In the genomic region with DNA sequence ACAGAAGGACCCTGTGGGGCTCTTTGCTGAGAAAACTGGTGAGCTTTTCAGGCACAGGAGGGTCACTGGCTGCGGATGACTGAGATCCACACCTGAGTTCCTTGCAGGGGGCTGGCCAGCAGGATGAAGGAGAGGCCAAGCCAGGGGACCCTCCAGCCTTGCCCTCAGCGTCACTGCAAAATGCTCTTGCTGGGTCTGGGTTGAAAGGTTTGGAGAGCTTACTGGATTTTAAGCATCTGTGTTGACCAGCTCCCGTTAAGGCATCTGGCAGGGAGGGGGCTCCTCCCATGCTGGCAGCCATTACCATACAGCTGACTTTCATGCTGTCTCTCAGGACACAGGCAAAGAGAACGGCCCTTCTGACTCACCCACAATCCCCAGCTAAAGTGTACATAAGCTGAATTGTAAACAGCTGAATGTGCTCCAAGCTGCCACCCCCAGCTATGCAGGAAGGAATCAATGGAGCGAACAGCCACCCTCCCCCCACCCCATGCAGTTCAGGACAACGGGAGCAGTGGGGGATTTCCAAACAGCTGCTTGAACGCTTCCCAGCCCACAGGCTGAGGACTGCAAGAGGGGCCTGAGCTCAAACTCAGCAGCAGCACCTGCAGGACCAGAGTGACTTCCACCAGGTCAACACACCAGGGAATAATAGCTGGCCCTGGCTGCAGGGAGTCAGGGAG, we compare ENCODE assay signal across 1 cellular context.
TF ChIP-seq lines count a peak whose summit lies in the region.

No MANE protein-coding gene starts in this region.

TF ChIP-seq in HepG2, 621 proteins besides CTCF, POLR2A, EP300 and RAD21 (continued from another document and continues in another):
- TF ChIP-seq MTF1 (CRISPR knock-in tag; IDR thresholded peaks at IDR 0.05) (no peak), ZNF274 (CRISPR knock-in tag; IDR thresholded peaks at IDR 0.05) (peak; percentile 31; the same call in 1 of the 2 replicates), ZKSCAN8 (CRISPR knock-in tag; IDR thresholded peaks at IDR 0.05; ENCODE audit: borderline replicate concordance) (peak; percentile 88; the same call in 1 of the 2 replicates), SRSF4 (IDR thresholded peaks at IDR 0.05; ENCODE audit: low read depth, low read length, poor library complexity, severe bottlenecking) (no peak), ZBTB21 (CRISPR knock-in tag; IDR thresholded peaks at IDR 0.05) (no peak), KAT7 (CRISPR knock-in tag; IDR thresholded peaks at IDR 0.05; ENCODE audit: borderline replicate concordance) (peak; percentile 91), ZNF260 (CRISPR knock-in tag; IDR thresholded peaks at IDR 0.05; ENCODE audit: borderline replicate concordance, low read depth) (no peak), ZNF350 (CRISPR knock-in tag; IDR thresholded peaks at IDR 0.05; ENCODE audit: borderline replicate concordance, low read depth) (peak; percentile 97), SOX5 (CRISPR knock-in tag; IDR thresholded peaks at IDR 0.05; ENCODE audit: borderline replicate concordance) (peak; percentile 93), ZNF841 (CRISPR knock-in tag; IDR thresholded peaks at IDR 0.05; ENCODE audit: borderline replicate concordance) (no peak), ZFY (CRISPR knock-in tag; IDR thresholded peaks at IDR 0.05) (peak; percentile 55), ZNF879 (CRISPR knock-in tag; IDR thresholded peaks at IDR 0.05) (no peak), ZNF615 (CRISPR knock-in tag; IDR thresholded peaks at IDR 0.05; ENCODE audit: borderline replicate concordance) (no peak), ZNF563 (CRISPR knock-in tag; IDR thresholded peaks at IDR 0.05) (0 out of 2 replicates have a peak, but pooled peaks have one; percentile 39), ZNF329 (CRISPR knock-in tag; IDR thresholded peaks at IDR 0.05; ENCODE audit: low read depth) (no peak), ONECUT2 (CRISPR knock-in tag; IDR thresholded peaks at IDR 0.05) (peak; percentile 91), ZNF891 (CRISPR knock-in tag; IDR thresholded peaks at IDR 0.05) (no peak), FOXP1 (IDR thresholded peaks at IDR 0.05) (peak; percentile 82), FOXP1 (CRISPR knock-in tag; IDR thresholded peaks at IDR 0.05) (peak; percentile 98), ZNF101 (CRISPR knock-in tag; IDR thresholded peaks at IDR 0.05; ENCODE audit: borderline replicate concordance, low read depth) (no peak), RFXAP (CRISPR knock-in tag; IDR thresholded peaks at IDR 0.05; ENCODE audit: borderline replicate concordance) (peak; percentile 82), NFE2L2 (IDR thresholded peaks at IDR 0.05; ENCODE audit: low read length) (no peak), HNRNPH1 (optimal IDR thresholded peaks at IDR 0.05; ENCODE audit: low read depth, low read length) (no peak), PAX8 (CRISPR knock-in tag; IDR thresholded peaks at IDR 0.05; ENCODE audit: borderline replicate concordance) (no peak), ZNF331 (CRISPR knock-in tag; IDR thresholded peaks at IDR 0.05) (peak; percentile 94), CCAR2 (optimal IDR thresholded peaks at IDR 0.05; ENCODE audit: low read depth, low read length) (no peak), ZFP36L1 (CRISPR knock-in tag; IDR thresholded peaks at IDR 0.05) (no peak), NR1H2 (CRISPR knock-in tag; IDR thresholded peaks at IDR 0.05; ENCODE audit: borderline replicate concordance, low read depth) (no peak), FOSL2 (CRISPR knock-in tag; IDR thresholded peaks at IDR 0.05) (peak; percentile 98), ZBTB38 (CRISPR knock-in tag; IDR thresholded peaks at IDR 0.05) (peak; percentile 28; the same call in 1 of the 2 replicates), ZFP90 (CRISPR knock-in tag; IDR thresholded peaks at IDR 0.05; ENCODE audit: borderline replicate concordance) (peak; percentile 65; the same call in 1 of the 2 replicates), ZNF569 (CRISPR knock-in tag; IDR thresholded peaks at IDR 0.05; ENCODE audit: borderline replicate concordance) (no peak), ZFYVE20 (CRISPR knock-in tag; IDR thresholded peaks at IDR 0.05; ENCODE audit: borderline replicate concordance, low read depth) (no peak), LCORL (IDR thresholded peaks at IDR 0.05) (no peak), LCORL (CRISPR knock-in tag; IDR thresholded peaks at IDR 0.05) (peak; percentile 98), CBFB (CRISPR knock-in tag; IDR thresholded peaks at IDR 0.05) (peak; percentile 82)
- TF ChIP-seq, protein P1, sequence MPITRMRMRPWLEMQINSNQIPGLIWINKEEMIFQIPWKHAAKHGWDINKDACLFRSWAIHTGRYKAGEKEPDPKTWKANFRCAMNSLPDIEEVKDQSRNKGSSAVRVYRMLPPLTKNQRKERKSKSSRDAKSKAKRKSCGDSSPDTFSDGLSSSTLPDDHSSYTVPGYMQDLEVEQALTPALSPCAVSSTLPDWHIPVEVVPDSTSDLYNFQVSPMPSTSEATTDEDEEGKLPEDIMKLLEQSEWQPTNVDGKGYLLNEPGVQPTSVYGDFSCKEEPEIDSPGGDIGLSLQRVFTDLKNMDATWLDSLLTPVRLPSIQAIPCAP (CRISPR knock-in tag; IDR thresholded peaks at IDR 0.05; ENCODE audit: low read depth) = no peak
- TF ChIP-seq, protein P2, sequence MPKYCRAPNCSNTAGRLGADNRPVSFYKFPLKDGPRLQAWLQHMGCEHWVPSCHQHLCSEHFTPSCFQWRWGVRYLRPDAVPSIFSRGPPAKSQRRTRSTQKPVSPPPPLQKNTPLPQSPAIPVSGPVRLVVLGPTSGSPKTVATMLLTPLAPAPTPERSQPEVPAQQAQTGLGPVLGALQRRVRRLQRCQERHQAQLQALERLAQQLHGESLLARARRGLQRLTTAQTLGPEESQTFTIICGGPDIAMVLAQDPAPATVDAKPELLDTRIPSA (CRISPR knock-in tag; IDR thresholded peaks at IDR 0.05; ENCODE audit: borderline replicate concordance) = no peak
- TF ChIP-seq, protein P3, sequence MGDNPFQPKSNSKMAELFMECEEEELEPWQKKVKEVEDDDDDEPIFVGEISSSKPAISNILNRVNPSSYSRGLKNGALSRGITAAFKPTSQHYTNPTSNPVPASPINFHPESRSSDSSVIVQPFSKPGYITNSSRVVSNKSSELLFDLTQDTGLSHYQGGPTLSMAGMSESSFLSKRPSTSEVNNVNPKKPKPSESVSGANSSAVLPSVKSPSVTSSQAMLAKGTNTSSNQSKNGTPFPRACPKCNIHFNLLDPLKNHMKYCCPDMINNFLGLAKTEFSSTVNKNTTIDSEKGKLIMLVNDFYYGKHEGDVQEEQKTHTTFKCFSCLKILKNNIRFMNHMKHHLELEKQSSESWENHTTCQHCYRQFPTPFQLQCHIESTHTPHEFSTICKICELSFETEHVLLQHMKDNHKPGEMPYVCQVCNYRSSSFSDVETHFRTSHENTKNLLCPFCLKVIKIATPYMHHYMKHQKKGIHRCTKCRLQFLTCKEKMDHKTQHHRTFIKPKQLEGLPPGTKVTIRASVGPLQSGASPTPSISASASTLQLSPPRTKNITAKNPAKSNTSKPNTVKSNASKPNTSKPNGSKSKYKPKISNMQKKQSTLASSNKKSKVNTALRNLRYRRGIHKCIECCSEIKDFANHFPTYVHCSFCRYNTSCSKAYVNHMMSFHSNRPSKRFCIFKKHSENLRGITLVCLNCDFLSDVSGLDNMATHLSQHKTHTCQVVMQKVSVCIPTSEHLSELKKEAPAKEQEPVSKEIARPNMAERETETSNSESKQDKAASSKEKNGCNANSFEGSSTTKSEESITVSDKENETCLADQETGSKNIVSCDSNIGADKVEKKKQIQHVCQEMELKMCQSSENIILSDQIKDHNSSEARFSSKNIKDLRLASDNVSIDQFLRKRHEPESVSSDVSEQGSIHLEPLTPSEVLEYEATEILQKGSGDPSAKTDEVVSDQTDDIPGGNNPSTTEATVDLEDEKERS (CRISPR knock-in tag; IDR thresholded peaks at IDR 0.05) = no peak
- TF ChIP-seq, protein P4, sequence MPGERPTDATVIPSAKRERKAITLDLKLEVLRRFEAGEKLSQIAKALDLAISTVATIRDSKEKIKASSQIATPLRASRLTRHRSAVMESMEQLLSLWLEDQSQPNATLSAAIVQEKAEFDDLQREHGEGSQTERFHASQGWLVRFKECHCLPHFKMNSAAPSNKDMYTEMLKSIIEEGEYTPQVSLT (CRISPR knock-in tag; IDR thresholded peaks at IDR 0.05; ENCODE audit: borderline replicate concordance, low read depth) = no peak
- TF ChIP-seq, protein P5, sequence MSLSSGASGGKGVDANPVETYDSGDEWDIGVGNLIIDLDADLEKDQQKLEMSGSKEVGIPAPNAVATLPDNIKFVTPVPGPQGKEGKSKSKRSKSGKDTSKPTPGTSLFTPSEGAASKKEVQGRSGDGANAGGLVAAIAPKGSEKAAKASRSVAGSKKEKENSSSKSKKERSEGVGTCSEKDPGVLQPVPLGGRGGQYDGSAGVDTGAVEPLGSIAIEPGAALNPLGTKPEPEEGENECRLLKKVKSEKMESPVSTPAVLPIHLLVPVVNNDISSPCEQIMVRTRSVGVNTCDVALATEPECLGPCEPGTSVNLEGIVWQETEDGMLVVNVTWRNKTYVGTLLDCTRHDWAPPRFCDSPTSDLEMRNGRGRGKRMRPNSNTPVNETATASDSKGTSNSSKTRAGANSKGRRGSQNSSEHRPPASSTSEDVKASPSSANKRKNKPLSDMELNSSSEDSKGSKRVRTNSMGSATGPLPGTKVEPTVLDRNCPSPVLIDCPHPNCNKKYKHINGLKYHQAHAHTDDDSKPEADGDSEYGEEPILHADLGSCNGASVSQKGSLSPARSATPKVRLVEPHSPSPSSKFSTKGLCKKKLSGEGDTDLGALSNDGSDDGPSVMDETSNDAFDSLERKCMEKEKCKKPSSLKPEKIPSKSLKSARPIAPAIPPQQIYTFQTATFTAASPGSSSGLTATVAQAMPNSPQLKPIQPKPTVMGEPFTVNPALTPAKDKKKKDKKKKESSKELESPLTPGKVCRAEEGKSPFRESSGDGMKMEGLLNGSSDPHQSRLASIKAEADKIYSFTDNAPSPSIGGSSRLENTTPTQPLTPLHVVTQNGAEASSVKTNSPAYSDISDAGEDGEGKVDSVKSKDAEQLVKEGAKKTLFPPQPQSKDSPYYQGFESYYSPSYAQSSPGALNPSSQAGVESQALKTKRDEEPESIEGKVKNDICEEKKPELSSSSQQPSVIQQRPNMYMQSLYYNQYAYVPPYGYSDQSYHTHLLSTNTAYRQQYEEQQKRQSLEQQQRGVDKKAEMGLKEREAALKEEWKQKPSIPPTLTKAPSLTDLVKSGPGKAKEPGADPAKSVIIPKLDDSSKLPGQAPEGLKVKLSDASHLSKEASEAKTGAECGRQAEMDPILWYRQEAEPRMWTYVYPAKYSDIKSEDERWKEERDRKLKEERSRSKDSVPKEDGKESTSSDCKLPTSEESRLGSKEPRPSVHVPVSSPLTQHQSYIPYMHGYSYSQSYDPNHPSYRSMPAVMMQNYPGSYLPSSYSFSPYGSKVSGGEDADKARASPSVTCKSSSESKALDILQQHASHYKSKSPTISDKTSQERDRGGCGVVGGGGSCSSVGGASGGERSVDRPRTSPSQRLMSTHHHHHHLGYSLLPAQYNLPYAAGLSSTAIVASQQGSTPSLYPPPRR (CRISPR knock-in tag; IDR thresholded peaks at IDR 0.05; ENCODE audit: borderline replicate concordance) = peak; percentile 97
- TF ChIP-seq, protein P6, sequence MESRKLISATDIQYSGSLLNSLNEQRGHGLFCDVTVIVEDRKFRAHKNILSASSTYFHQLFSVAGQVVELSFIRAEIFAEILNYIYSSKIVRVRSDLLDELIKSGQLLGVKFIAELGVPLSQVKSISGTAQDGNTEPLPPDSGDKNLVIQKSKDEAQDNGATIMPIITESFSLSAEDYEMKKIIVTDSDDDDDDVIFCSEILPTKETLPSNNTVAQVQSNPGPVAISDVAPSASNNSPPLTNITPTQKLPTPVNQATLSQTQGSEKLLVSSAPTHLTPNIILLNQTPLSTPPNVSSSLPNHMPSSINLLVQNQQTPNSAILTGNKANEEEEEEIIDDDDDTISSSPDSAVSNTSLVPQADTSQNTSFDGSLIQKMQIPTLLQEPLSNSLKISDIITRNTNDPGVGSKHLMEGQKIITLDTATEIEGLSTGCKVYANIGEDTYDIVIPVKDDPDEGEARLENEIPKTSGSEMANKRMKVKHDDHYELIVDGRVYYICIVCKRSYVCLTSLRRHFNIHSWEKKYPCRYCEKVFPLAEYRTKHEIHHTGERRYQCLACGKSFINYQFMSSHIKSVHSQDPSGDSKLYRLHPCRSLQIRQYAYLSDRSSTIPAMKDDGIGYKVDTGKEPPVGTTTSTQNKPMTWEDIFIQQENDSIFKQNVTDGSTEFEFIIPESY (CRISPR knock-in tag; IDR thresholded peaks at IDR 0.05) = peak; percentile 25; the same call in 1 of the 2 replicates
- TF ChIP-seq, protein P7, sequence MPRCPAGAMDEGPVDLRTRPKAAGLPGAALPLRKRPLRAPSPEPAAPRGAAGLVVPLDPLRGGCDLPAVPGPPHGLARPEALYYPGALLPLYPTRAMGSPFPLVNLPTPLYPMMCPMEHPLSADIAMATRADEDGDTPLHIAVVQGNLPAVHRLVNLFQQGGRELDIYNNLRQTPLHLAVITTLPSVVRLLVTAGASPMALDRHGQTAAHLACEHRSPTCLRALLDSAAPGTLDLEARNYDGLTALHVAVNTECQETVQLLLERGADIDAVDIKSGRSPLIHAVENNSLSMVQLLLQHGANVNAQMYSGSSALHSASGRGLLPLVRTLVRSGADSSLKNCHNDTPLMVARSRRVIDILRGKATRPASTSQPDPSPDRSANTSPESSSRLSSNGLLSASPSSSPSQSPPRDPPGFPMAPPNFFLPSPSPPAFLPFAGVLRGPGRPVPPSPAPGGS (CRISPR knock-in tag; IDR thresholded peaks at IDR 0.05) = no peak
- TF ChIP-seq, protein P8, sequence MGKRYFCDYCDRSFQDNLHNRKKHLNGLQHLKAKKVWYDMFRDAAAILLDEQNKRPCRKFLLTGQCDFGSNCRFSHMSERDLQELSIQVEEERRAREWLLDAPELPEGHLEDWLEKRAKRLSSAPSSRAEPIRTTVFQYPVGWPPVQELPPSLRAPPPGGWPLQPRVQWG (CRISPR knock-in tag; IDR thresholded peaks at IDR 0.05; ENCODE audit: borderline replicate concordance, low read depth) = no peak
- TF ChIP-seq, protein P9, sequence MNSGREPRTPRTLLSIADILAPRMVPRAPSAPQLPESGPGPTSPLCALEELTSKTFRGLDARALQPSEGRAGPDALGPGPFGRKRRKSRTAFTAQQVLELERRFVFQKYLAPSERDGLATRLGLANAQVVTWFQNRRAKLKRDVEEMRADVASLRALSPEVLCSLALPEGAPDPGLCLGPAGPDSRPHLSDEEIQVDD (CRISPR knock-in tag; IDR thresholded peaks at IDR 0.05; ENCODE audit: borderline replicate concordance) = no peak
- TF ChIP-seq, protein P10, sequence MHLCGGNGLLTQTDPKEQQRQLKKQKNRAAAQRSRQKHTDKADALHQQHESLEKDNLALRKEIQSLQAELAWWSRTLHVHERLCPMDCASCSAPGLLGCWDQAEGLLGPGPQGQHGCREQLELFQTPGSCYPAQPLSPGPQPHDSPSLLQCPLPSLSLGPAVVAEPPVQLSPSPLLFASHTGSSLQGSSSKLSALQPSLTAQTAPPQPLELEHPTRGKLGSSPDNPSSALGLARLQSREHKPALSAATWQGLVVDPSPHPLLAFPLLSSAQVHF (CRISPR knock-in tag; IDR thresholded peaks at IDR 0.05) = no peak
- TF ChIP-seq, protein P11, sequence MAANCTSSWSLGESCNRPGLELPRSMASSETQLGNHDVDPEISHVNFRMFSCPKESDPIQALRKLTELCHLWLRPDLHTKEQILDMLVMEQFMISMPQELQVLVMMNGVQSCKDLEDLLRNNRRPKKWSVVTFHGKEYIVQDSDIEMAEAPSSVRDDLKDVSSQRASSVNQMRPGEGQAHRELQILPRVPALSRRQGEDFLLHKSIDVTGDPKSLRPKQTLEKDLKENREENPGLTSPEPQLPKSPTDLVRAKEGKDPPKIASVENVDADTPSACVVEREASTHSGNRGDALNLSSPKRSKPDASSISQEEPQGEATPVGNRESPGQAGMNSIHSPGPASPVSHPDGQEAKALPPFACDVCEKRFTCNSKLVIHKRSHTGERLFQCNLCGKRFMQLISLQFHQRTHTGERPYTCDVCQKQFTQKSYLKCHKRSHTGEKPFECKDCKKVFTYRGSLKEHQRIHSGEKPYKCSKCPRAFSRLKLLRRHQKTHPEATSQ (CRISPR knock-in tag; IDR thresholded peaks at IDR 0.05; ENCODE audit: borderline replicate concordance) = no peak
